Comparison of ENCODE assay signal across 12 cellular contexts in the genomic region with DNA sequence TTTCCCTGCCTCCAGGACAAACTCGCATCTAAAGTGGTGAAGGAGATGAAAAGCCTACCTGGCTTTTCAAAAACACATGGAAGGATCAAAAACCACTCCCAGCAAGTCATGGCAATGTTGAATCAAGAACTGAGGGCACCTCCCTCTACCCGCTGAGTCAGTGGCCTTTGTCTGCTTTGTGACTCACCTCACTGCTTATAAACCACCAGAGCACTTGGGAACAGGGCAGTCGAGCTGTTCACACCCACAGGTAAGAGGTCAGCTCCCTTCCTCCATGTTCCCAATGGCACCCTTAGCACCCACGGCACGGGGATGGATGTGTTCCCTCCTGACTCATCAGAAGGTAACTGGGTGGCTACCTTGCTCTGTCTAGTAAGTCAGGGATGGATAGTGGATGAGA. TPM values are rescaled to one million over a fixed set of nuclear protein-coding genes. Genes with fewer than 3 reads are reported as not detected.
DNase-seq lines count a peak whose midpoint lies in the region; ATAC-seq and TF ChIP-seq lines count a peak whose summit lies in the region.
"Had no signal": no experiment of that assay in that cellular context is flagged by ENCODE, and none has a peak within 500 bp of the region (broad histone marks: within the 10 kb centered on the region; RNA-seq: fewer than 3 reads in every experiment).

No MANE protein-coding gene starts in this region.

- no peaks in the 10 kb centered on the region for H3K9me3 ChIP-seq in IMR-90 (ENCODE audit: control insufficient read depth, insufficient read depth, low read length)
- H3K9me3 ChIP-seq in mammary epithelial cell (replicated peaks; ENCODE audit: insufficient read depth, low read length): no peaks in the 10 kb centered on the region

- peak overlapping the region; percentile 37; the same call in 1 of the 2 replicates for H3K23ac ChIP-seq in IMR-90 (ENCODE audit: low read depth, low read length)

- peaks cover 4 to 37% of the 10 kb centered on the region in 2 experiments; a peak in 3 of 4 replicates for H3K79me1 ChIP-seq in IMR-90 (ENCODE audit: low read depth in 1 of 2, low read length in 2 of 2)

- dilution Hi-C loops in IMR-90 (cut with HindIII; ENCODE audit: low sequenced_read_pairs, unreplicated experiment): no loop called here
- dilution Hi-C loops in mammary epithelial cell (cut with HindIII; ENCODE audit: low sequenced_read_pairs): no loop called here

- intact Hi-C loops in IMR-90 (cut with micrococcal nuclease): no loop called here
- intact Hi-C loops in mammary epithelial cell (cut with micrococcal nuclease): loop anchor here (2.0 kb wide), 1 partner anchor 42 kb away; no protein-coding TSS in a partner anchor
- intact Hi-C loops in left colon (cut with DNase I, micrococcal nuclease): no loop called here

- H3K4me1 ChIP-seq in IMR-90 (ENCODE audit: control insufficient read depth, insufficient read depth, low read length) (peaks cover 20% of the 10 kb centered on the region), mammary epithelial cell (ENCODE audit: insufficient read depth, low read length) (peaks cover 55% of the 10 kb centered on the region)

- no peak overlapping the region for H4K91ac ChIP-seq in IMR-90 (ENCODE audit: insufficient read depth, low read depth, low read length)

- no peak overlapping the region for H4K5ac ChIP-seq in IMR-90 (ENCODE audit: low read depth, low read length)

- H3K9ac ChIP-seq in IMR-90 (ENCODE audit: low read depth, low read length) (no peak overlapping the region), mammary epithelial cell (ENCODE audit: insufficient read depth, low read length) (peak overlapping the region; percentile 8)
- H3K9ac ChIP-seq: BLaER1 had no signal

- BruUV-seq in IMR-90 (replicated peaks; lab: Mats Ljungman, UMichigan) (no TSS peak), mammary epithelial cell (replicated peaks; lab: Mats Ljungman, UMichigan) (no TSS peak)

- CTCF ChIA-PET in IMR-90 (lab: Yijun Ruan, JAX) (no interaction called here), mammary epithelial cell (lab: Charles Lee; ENCODE audit: low non-redundant PET) (no interaction called here)

- H3K4ac ChIP-seq in IMR-90 (ENCODE audit: low read depth, low read length): peak overlapping the region; percentile 31

- H3K27ac ChIP-seq in IMR-90 (ENCODE audit: insufficient read depth, low read length) (no peak overlapping the region), mammary epithelial cell (ENCODE audit: insufficient read depth, low read depth, low read length) (peak overlapping the region; percentile 80)
- H3K27ac ChIP-seq: BLaER1 had no signal

- peak overlapping the region in 1 of 2 experiments; percentile 43; a peak in 1 of 4 replicates for H4K8ac ChIP-seq in IMR-90 (ENCODE audit: low read depth in 2 of 2, low read length in 2 of 2)

- peak overlapping the region; percentile 13 for H2BK5ac ChIP-seq in IMR-90 (ENCODE audit: low read depth, low read length, poor library complexity, severe bottlenecking)

- H3K27me3 ChIP-seq in IMR-90 (ENCODE audit: control insufficient read depth, insufficient read depth, low read length): no peaks in the 10 kb centered on the region
- no peaks in the 10 kb centered on the region for H3K27me3 ChIP-seq in mammary epithelial cell (ENCODE audit: insufficient read depth, low read length)
- H3K27me3 ChIP-seq: BLaER1 had no signal

- H3K36me3 ChIP-seq in IMR-90 (ENCODE audit: control insufficient read depth, insufficient read depth, low read length) (no peaks in the 10 kb centered on the region), mammary epithelial cell (ENCODE audit: insufficient read depth, low read length) (no peaks in the 10 kb centered on the region)

- no peak; the same call in 1 of the 2 replicates for TF ChIP-seq POLR2A in IMR-90 (IDR thresholded peaks at IDR 0.05; ENCODE audit: low read depth, low read length)

- H3K4me3 ChIP-seq in IMR-90 (ENCODE audit: insufficient read depth, low read depth, low read length): no peak overlapping the region
- no peak overlapping the region for H3K4me3 ChIP-seq in mammary epithelial cell (replicated peaks in 1 of 3; ENCODE audit: insufficient read depth in 1 of 3, low read depth in 2 of 3, low read length in 3 of 3)
- H3K4me3 ChIP-seq: BLaER1 had no signal

- TF ChIP-seq CTCF in IMR-90 (conservative IDR thresholded peaks at IDR 0.05; ENCODE audit: low read depth, low read length) (no peak), mammary epithelial cell (conservative IDR thresholded peaks at IDR 0.05 in 1 of 2, IDR thresholded peaks at IDR 0.05 in 1 of 2; ENCODE audit: extremely low read depth in 1 of 2, insufficient read depth in 1 of 2, low read depth in 1 of 2, low read length in 2 of 2) (no peak)

- H2BK20ac ChIP-seq in IMR-90 (ENCODE audit: low read depth, low read length): peak overlapping the region; percentile 29; the same call in 1 of the 2 replicates

- DNase-seq in AG20443 (ENCODE audit: low spot score) (peak; percentile 73), IMR-90 (peak; percentile 85), mammary epithelial cell (peak; percentile 99), left colon (peak; percentile 17 to 70), NCI-H2227 treated with DMSO at 0.1 percent for 48 hours (lab: John Stamatoyannopoulos, UW) (no peak)
- DNase-seq in activated naive CD4-positive, alpha-beta T cell treated with anti-CD3 and anti-CD28 coated beads, Interleukin-2, amount 50 U/mL, for 16 hours: no peak
- no peak for DNase-seq in activated CD4-positive, alpha-beta T cell treated with anti-CD3 and anti-CD28 coated beads for 48 hours
- DNase-seq: activated effector memory CD4-positive, alpha-beta T cell treated with anti-CD3 and anti-CD28 coated beads, Interleukin-2, amount 50 U/mL, for 16 hours; NCI-H1105; NCI-H774 had no signal

- peaks cover 15% of the 10 kb centered on the region for H3K9me1 ChIP-seq in IMR-90 (ENCODE audit: insufficient read depth, low read length)

- H4K20me1 ChIP-seq in IMR-90 (ENCODE audit: insufficient read depth, low read length) (peaks cover 3% of the 10 kb centered on the region; the same call in 1 of the 2 replicates), mammary epithelial cell (ENCODE audit: insufficient read depth, low read length) (no peaks in the 10 kb centered on the region)

- no peak overlapping the region for H3K4me2 ChIP-seq in IMR-90 (ENCODE audit: low read depth, low read length)
- H3K4me2 ChIP-seq in mammary epithelial cell (ENCODE audit: insufficient read depth, low read depth, low read length): peak overlapping the region; percentile 53
- H3K4me2 ChIP-seq: BLaER1 had no signal

- peak overlapping the region; percentile 57 for H2BK120ac ChIP-seq in IMR-90 (ENCODE audit: low read depth, low read length)

- no peak overlapping the region for H3K56ac ChIP-seq in IMR-90 (ENCODE audit: extremely low read depth, insufficient read depth, low read length)

- peak overlapping the region; percentile 12; the same call in 1 of the 3 replicates for H2BK15ac ChIP-seq in IMR-90 (ENCODE audit: low read depth, low read length)

- peak overlapping the region; percentile 56 for H3K14ac ChIP-seq in IMR-90 (replicated peaks; ENCODE audit: low read depth, low read length)

- 33% methylated on average over 1 of the region's 5 CpGs; no CpG with 5 or more reads in 1 of the 2 experiments for WGBS in IMR-90 (ENCODE audit: extremely low coverage in 2 of 2, insufficient read length in 1 of 2), 2 experiments
- 0% methylated on average over 5 of the region's 5 CpGs for WGBS in mammary epithelial cell (ENCODE audit: low coverage, missing lambda C conversion rate)

- TF ChIP-seq RAD21 in IMR-90 (IDR thresholded peaks at IDR 0.05; ENCODE audit: low read length): no peak

- in situ Hi-C loops in IMR-90 (cut with MboI; ENCODE audit: low sequenced_read_pairs) (no loop called here), mammary epithelial cell (cut with MboI; ENCODE audit: low sequenced_read_pairs in 2 of 2) (no loop called here)

- peaks cover 59% of the 10 kb centered on the region for H3K79me2 ChIP-seq in mammary epithelial cell (ENCODE audit: insufficient read depth, low read length)

- no peak overlapping the region for H3K18ac ChIP-seq in IMR-90 (ENCODE audit: low read depth, low read length)

- peak overlapping the region; percentile 89 for H2AK5ac ChIP-seq in IMR-90 (ENCODE audit: low read depth, low read length)

- ATAC-seq in IMR-90 (ENCODE audit: low read depth): peak; percentile 22; the same call in 1 of the 2 replicates
- peak; percentile 100 for ATAC-seq in left colon
- ATAC-seq in HG03097 (IDR thresholded peaks at IDR 0.05; ENCODE audit: low FRiP score, unreplicated experiment): no peak

- no peak overlapping the region for H2AK9ac ChIP-seq in IMR-90 (replicated peaks; ENCODE audit: low read depth, low read length, poor library complexity)

- POLR2A ChIA-PET in IMR-90 (lab: Charles Lee; ENCODE audit: unreplicated experiment): no interaction called here

- H2AFZ ChIP-seq in IMR-90 (replicated peaks; ENCODE audit: low read length, poor library complexity) (peak overlapping the region; percentile 52), mammary epithelial cell (ENCODE audit: low read depth, low read length) (peak overlapping the region; percentile 31)

TF ChIP-seq in IMR-90, 13 proteins besides CTCF, POLR2A, EP300 and RAD21 (continues in another document):
- TF ChIP-seq MAZ (IDR thresholded peaks at IDR 0.05; ENCODE audit: borderline replicate concordance, low read depth, low read length) (no peak), NFE2L2 (IDR thresholded peaks at IDR 0.05; ENCODE audit: low read depth, low read length) (peak; percentile 32; the same call in 1 of the 2 replicates), RFX5 (IDR thresholded peaks at IDR 0.05; ENCODE audit: low read depth, low read length) (no peak), USF2 (IDR thresholded peaks at IDR 0.05; ENCODE audit: low read depth, low read length) (no peak), MAFK (IDR thresholded peaks at IDR 0.05; ENCODE audit: low read depth, low read length) (peak; percentile 17; the same call in 1 of the 2 replicates), MXI1 (IDR thresholded peaks at IDR 0.05; ENCODE audit: borderline replicate concordance, low read depth, low read length) (no peak)

RNA-seq across cellular contexts. Expression of gene TENM4, which starts 21.7 kb away (rescaled TPM):
- total RNA-seq in IMR-90 (2012; rRNA removed) (9.0 and 9.2 TPM in 2 replicates), mammary epithelial cell (10 to 100 TPM in 1 of 2 donors, 1 to 10 TPM in 1; 4.8 to 26.5 TPM), left colon (1 to 10 TPM in 1 of 2 donors, under 1 TPM in 1; 0.92 to 1.7 TPM)
- polyA plus RNA-seq in IMR-90 (2012; rRNA removed) (7.4 and 7.6 TPM in 2 replicates), mammary epithelial cell (10.1 TPM)
- polyA plus RNA-seq in IMR-90 (2012; cell fraction: cytosol; rRNA removed): 8.1 and 12.3 TPM in 2 replicates
- polyA plus RNA-seq in IMR-90 (2012; cell fraction: nucleus; rRNA removed; ENCODE audit: low replicate concordance): 6.6 and 12.5 TPM in 2 replicates
- 27.4 TPM for polyA minus RNA-seq in mammary epithelial cell

Comparison
In these comparisons a context has a peak if more than half of its experiments do, and no peak if none do; other contexts are left out.
1. DNase-seq: peak in AG20443 (single experiment), IMR-90 (single experiment), mammary epithelial cell (single experiment) and left colon (2 of 2); none in activated naive CD4-positive, alpha-beta T cell treated with anti-CD3 and anti-CD28 coated beads, Interleukin-2, amount 50 U/mL, for 16 hours (single experiment), activated CD4-positive, alpha-beta T cell treated with anti-CD3 and anti-CD28 coated beads for 48 hours (single experiment) and NCI-H2227 treated with DMSO at 0.1 percent for 48 hours (single experiment).